ENCODE assay signal across 8 cellular contexts in genomic region chr19:52691215-52691610, GRCh38. TPM values are rescaled to one million over a fixed set of nuclear protein-coding genes. Genes with fewer than 3 reads are reported as not detected.
DNase-seq lines count a peak whose midpoint lies in the region; TF ChIP-seq lines count a peak whose summit lies in the region.

No MANE protein-coding gene starts in this region.

- peaks cover 51% of the 10 kb centered on the region for H3K4me1 Mint-ChIP-seq in nephron progenitor cell

- intact Hi-C loops in dorsolateral prefrontal cortex (cut with DNase I): loop anchor here (5.0 kb wide), 2 partner anchors 46 to 54 kb away; partner anchors contain the start of genes ZNF611 (in 1 of the 2) and ZNF83 (in 1 of the 2)

- POLR2A ChIA-PET in HEK293T (lab: Yijun Ruan, JAX): no interaction called here

- H3K27me3 Mint-ChIP-seq in nephron progenitor cell (ENCODE audit: low read depth, poor library complexity): no peaks in the 10 kb centered on the region

- DNase-seq in AG09309 (ENCODE audit: low read depth) (no peak), NCI-H69 (lab: John Stamatoyannopoulos, UW) (peak; percentile 39), dorsolateral prefrontal cortex (no peak), nephron progenitor cell (no peak), HEK293T (ENCODE audit: extremely low spot score) (no peak), Ammon's horn (ENCODE audit: low spot score) (no peak)
- no peak for DNase-seq in stimulated activated CD4-positive, alpha-beta T cell treated with anti-CD3 and anti-CD28 coated beads, Interleukin-2, amount 100 ng/mL, for 48 hours
- DNase-seq in effector CD8-positive, alpha-beta T cell (lab: John Stamatoyannopoulos, UW): no peak

- TF ChIP-seq CTCF in AG09309 (IDR thresholded peaks at IDR 0.05; ENCODE audit: control insufficient read depth, insufficient read depth, low read depth, low read length, missing control alignments) (no peak), dorsolateral prefrontal cortex (IDR thresholded peaks at IDR 0.05 in 54 of 56, conservative IDR thresholded peaks at IDR 0.05 in 2 of 56; ENCODE audit: low read depth in 1 of 56, partially characterized antibody in 56 of 56) (no peak), nephron progenitor cell (IDR thresholded peaks at IDR 0.05) (no peak)

- peaks cover 15% of the 10 kb centered on the region for H3K36me3 Mint-ChIP-seq in nephron progenitor cell (ENCODE audit: low read depth)

- H3K4me3 ChIP-seq in AG09309 (ENCODE audit: control insufficient read depth, low read depth, low read length) (peak overlapping the region; percentile 47), dorsolateral prefrontal cortex (peak overlapping the region; percentile 56 to 89 (median 72))

- no peaks in the 10 kb centered on the region for H3K27me3 ChIP-seq in dorsolateral prefrontal cortex

- peak overlapping the region; percentile 94 for H3K4me3 Mint-ChIP-seq in nephron progenitor cell

- CTCF ChIA-PET in HEK293T (lab: Yijun Ruan, JAX): no interaction called here

- H3K27ac ChIP-seq in dorsolateral prefrontal cortex: peak overlapping the region in 56 of 59 donors; percentile 19 to 99 (median 89)

- H3K27ac Mint-ChIP-seq in nephron progenitor cell: peak overlapping the region; percentile 92

- peaks cover 26% of the 10 kb centered on the region for H3K9me3 Mint-ChIP-seq in nephron progenitor cell

TF ChIP-seq in HEK293T, 16 proteins besides CTCF, POLR2A, EP300 and RAD21:
- TF ChIP-seq ELF4 (IDR thresholded peaks at IDR 0.05): no peak
- TF ChIP-seq FOXM1 (IDR thresholded peaks at IDR 0.05; ENCODE audit: borderline replicate concordance): no peak
- TF ChIP-seq FOXA1 (IDR thresholded peaks at IDR 0.05): no peak
- no peak for TF ChIP-seq SUZ12 (IDR thresholded peaks at IDR 0.05)
- TF ChIP-seq ZNF384 (IDR thresholded peaks at IDR 0.05): no peak
- TF ChIP-seq L3MBTL2 (conservative IDR thresholded peaks at IDR 0.05): no peak
- TF ChIP-seq SP1 (IDR thresholded peaks at IDR 0.05): no peak
- TF ChIP-seq BHLHE40 (IDR thresholded peaks at IDR 0.05; ENCODE audit: borderline replicate concordance): no peak
- TF ChIP-seq LEF1 (IDR thresholded peaks at IDR 0.05; ENCODE audit: borderline replicate concordance): no peak
- TF ChIP-seq FOXK2 (IDR thresholded peaks at IDR 0.05): no peak
- no peak for TF ChIP-seq CTBP1 (IDR thresholded peaks at IDR 0.05; ENCODE audit: borderline replicate concordance)
- no peak for TF ChIP-seq TARDBP (IDR thresholded peaks at IDR 0.05)
TF ChIP-seq in HEK293T: peak in this region for 0.

RNA-seq across cellular contexts. Expression of gene ZNF611, which starts 43.6 kb away (rescaled TPM):
- 10 to 100 TPM; 18.1 to 38.1 (median 26.2) TPM for total RNA-seq in dorsolateral prefrontal cortex

RNA-seq across cellular contexts. Expression of gene ZNF83, which starts 53.1 kb away (rescaled TPM):
- 100 to 1,000 TPM in 2 of 120 experiments, 10 to 100 TPM in 118; 30.2 to 101 (median 53.8) TPM for total RNA-seq in dorsolateral prefrontal cortex
